Comparison of ENCODE assay signal across 2 cellular contexts in genomic region chr7:99218406-99219184, GRCh38.
TF ChIP-seq lines count a peak whose summit lies in the region.

No MANE protein-coding gene starts in this region.

TF ChIP-seq in SK-N-SH treated with all-trans-retinoic acid at 6 μM for 48 hours, 23 proteins besides CTCF, POLR2A, EP300 and RAD21 (continued from another document):
- no peak for TF ChIP-seq CSRNP3 (CRISPR knock-in tag; IDR thresholded peaks at IDR 0.05)
- no peak for TF ChIP-seq OSR1 (CRISPR knock-in tag; IDR thresholded peaks at IDR 0.05)
- no peak for TF ChIP-seq ZNF565 (CRISPR knock-in tag; conservative IDR thresholded peaks at IDR 0.05; ENCODE audit: low read depth)
- no peak for TF ChIP-seq ESRRG (CRISPR knock-in tag; IDR thresholded peaks at IDR 0.05)
- TF ChIP-seq TOX (CRISPR knock-in tag; IDR thresholded peaks at IDR 0.05; ENCODE audit: borderline replicate concordance) = no peak
- TF ChIP-seq, protein P1, sequence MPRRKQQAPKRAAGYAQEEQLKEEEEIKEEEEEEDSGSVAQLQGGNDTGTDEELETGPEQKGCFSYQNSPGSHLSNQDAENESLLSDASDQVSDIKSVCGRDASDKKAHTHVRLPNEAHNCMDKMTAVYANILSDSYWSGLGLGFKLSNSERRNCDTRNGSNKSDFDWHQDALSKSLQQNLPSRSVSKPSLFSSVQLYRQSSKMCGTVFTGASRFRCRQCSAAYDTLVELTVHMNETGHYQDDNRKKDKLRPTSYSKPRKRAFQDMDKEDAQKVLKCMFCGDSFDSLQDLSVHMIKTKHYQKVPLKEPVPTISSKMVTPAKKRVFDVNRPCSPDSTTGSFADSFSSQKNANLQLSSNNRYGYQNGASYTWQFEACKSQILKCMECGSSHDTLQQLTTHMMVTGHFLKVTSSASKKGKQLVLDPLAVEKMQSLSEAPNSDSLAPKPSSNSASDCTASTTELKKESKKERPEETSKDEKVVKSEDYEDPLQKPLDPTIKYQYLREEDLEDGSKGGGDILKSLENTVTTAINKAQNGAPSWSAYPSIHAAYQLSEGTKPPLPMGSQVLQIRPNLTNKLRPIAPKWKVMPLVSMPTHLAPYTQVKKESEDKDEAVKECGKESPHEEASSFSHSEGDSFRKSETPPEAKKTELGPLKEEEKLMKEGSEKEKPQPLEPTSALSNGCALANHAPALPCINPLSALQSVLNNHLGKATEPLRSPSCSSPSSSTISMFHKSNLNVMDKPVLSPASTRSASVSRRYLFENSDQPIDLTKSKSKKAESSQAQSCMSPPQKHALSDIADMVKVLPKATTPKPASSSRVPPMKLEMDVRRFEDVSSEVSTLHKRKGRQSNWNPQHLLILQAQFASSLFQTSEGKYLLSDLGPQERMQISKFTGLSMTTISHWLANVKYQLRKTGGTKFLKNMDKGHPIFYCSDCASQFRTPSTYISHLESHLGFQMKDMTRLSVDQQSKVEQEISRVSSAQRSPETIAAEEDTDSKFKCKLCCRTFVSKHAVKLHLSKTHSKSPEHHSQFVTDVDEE (CRISPR knock-in tag; IDR thresholded peaks at IDR 0.05) = no peak
- no peak for TF ChIP-seq ZNF8 (CRISPR knock-in tag; IDR thresholded peaks at IDR 0.05)
- TF ChIP-seq, protein P2, sequence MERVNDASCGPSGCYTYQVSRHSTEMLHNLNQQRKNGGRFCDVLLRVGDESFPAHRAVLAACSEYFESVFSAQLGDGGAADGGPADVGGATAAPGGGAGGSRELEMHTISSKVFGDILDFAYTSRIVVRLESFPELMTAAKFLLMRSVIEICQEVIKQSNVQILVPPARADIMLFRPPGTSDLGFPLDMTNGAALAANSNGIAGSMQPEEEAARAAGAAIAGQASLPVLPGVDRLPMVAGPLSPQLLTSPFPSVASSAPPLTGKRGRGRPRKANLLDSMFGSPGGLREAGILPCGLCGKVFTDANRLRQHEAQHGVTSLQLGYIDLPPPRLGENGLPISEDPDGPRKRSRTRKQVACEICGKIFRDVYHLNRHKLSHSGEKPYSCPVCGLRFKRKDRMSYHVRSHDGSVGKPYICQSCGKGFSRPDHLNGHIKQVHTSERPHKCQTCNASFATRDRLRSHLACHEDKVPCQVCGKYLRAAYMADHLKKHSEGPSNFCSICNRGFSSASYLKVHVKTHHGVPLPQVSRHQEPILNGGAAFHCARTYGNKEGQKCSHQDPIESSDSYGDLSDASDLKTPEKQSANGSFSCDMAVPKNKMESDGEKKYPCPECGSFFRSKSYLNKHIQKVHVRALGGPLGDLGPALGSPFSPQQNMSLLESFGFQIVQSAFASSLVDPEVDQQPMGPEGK (CRISPR knock-in tag; IDR thresholded peaks at IDR 0.05; ENCODE audit: borderline replicate concordance) = no peak
- no peak for TF ChIP-seq BACH2 (CRISPR knock-in tag; IDR thresholded peaks at IDR 0.05; ENCODE audit: borderline replicate concordance)
TF ChIP-seq in SK-N-SH treated with all-trans-retinoic acid at 6 μM for 48 hours: peak in this region for 0.

TF ChIP-seq in SK-N-SH, 30 proteins besides CTCF, POLR2A, EP300 and RAD21 (continued from another document):
- TF ChIP-seq IRF3 (IDR thresholded peaks at IDR 0.05; ENCODE audit: low read depth, low read length) (no peak), RXRA (IDR thresholded peaks at IDR 0.05; ENCODE audit: borderline replicate concordance, low read depth) (no peak), TAF1 (IDR thresholded peaks at IDR 0.05; ENCODE audit: borderline replicate concordance, low read depth, low read length) (no peak), FOXJ3 (CRISPR knock-in tag; IDR thresholded peaks at IDR 0.05) (no peak), MXI1 (IDR thresholded peaks at IDR 0.05; ENCODE audit: low read depth, low read length) (no peak), EZH2phosphoT487 (IDR thresholded peaks at IDR 0.05; ENCODE audit: borderline replicate concordance, low read depth) (no peak), USF1 (IDR thresholded peaks at IDR 0.05; ENCODE audit: borderline replicate concordance, low read depth) (no peak), ELF1 (IDR thresholded peaks at IDR 0.05) (no peak), TEAD4 (IDR thresholded peaks at IDR 0.05; ENCODE audit: borderline replicate concordance, insufficient read depth) (no peak), YY1 (IDR thresholded peaks at IDR 0.05; ENCODE audit: low read depth) (no peak), NRF1 (IDR thresholded peaks at IDR 0.05; ENCODE audit: low read depth, low read length) (no peak), POLR2AphosphoS5 (IDR thresholded peaks at IDR 0.05; ENCODE audit: low read depth, low read length) (no peak)
- TF ChIP-seq, protein P3, sequence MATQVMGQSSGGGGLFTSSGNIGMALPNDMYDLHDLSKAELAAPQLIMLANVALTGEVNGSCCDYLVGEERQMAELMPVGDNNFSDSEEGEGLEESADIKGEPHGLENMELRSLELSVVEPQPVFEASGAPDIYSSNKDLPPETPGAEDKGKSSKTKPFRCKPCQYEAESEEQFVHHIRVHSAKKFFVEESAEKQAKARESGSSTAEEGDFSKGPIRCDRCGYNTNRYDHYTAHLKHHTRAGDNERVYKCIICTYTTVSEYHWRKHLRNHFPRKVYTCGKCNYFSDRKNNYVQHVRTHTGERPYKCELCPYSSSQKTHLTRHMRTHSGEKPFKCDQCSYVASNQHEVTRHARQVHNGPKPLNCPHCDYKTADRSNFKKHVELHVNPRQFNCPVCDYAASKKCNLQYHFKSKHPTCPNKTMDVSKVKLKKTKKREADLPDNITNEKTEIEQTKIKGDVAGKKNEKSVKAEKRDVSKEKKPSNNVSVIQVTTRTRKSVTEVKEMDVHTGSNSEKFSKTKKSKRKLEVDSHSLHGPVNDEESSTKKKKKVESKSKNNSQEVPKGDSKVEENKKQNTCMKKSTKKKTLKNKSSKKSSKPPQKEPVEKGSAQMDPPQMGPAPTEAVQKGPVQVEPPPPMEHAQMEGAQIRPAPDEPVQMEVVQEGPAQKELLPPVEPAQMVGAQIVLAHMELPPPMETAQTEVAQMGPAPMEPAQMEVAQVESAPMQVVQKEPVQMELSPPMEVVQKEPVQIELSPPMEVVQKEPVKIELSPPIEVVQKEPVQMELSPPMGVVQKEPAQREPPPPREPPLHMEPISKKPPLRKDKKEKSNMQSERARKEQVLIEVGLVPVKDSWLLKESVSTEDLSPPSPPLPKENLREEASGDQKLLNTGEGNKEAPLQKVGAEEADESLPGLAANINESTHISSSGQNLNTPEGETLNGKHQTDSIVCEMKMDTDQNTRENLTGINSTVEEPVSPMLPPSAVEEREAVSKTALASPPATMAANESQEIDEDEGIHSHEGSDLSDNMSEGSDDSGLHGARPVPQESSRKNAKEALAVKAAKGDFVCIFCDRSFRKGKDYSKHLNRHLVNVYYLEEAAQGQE (IDR thresholded peaks at IDR 0.05; ENCODE audit: low read depth, low read length) = no peak
TF ChIP-seq in SK-N-SH: peak in this region for 0.
